In the genomic region with DNA sequence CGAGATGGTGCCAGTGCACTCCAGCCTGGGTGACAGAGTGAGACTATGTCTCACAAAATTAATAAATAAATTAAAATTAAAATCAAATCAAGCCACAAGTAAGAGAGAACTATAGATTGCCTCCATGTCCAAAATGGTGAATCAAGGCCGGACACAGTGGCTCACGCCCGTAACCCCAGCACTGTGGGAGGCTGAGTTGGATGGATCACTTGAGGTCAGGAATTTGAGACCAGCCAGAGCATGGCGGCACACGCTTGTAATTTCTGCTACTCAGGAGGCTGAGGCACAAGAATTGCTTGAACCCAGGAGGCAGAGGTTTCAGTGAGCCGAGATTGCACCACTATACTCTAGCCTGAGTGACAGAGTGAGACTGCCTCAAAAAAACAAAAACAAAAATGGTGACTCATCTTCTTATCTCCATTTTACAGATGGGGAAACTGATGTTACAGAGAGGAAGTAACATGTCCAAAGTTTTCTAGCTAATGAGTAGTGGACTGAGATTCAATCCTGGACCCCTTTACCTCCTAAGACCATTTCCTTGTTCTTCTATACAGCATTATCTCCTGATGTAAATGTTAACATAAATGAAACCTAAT, we compare ENCODE assay signal across 10 cellular contexts.
DNase-seq lines count a peak whose midpoint lies in the region; ATAC-seq, FAIRE-seq and TF ChIP-seq lines count a peak whose summit lies in the region.
"Had no signal": no experiment of that assay in that cellular context is flagged by ENCODE, and none has a peak within 500 bp of the region (broad histone marks: within the 10 kb centered on the region; RNA-seq: fewer than 3 reads in every experiment).

No MANE protein-coding gene starts in this region.

- H3K36me3 ChIP-seq in left ventricle myocardium inferior: no peaks in the 10 kb centered on the region
- H3K36me3 ChIP-seq in GM12878 (ENCODE audit: control insufficient read depth in 2 of 2, insufficient read depth in 2 of 2, low read length in 1 of 2): no peaks in the 10 kb centered on the region
- no peaks in the 10 kb centered on the region for H3K36me3 ChIP-seq in lower lobe of right lung

- no peak for DNase-seq in left ventricle myocardium inferior
- DNase-seq in Right ventricle myocardium superior: no peak
- no peak for DNase-seq in GM12878 (ENCODE audit: low read depth, low spot score)
- DNase-seq in lower lobe of right lung: no peak
- DNase-seq in GM10266 (ENCODE audit: extremely low spot score): no peak
- DNase-seq in AML-193 (lab: John Stamatoyannopoulos, UW): no peak
- DNase-seq in activated CD8-positive, alpha-beta memory T cell treated with anti-CD3 and anti-CD28 coated beads, Interleukin-2, amount 50 U/mL, for 4 hours: no peak
- DNase-seq: activated CD8-positive, alpha-beta memory T cell treated with anti-CD3 and anti-CD28 coated beads, Interleukin-2, amount 10 ng/mL, durations not matched to agents 7 days and 5 days; SW 1271 had no signal

- RAD21 ChIA-PET in GM12878 (lab: Charles Lee; ENCODE audit: unreplicated experiment): interaction anchor here (0.9 to 2.3 kb wide), 3 partner anchors 18 to 79 kb away, joined by 3 to 13 read pairs (median 5); no protein-coding TSS in a partner anchor

- H3K4me2 ChIP-seq in GM12878 (ENCODE audit: control insufficient read depth, insufficient read depth): no peak overlapping the region

- POLR2A ChIA-PET in GM12878 (lab: Charles Lee): interaction anchor here (0.6 kb wide), 1 partner anchor 9 kb away, joined by 3 read pairs; no protein-coding TSS in a partner anchor

- H3K4me1 ChIP-seq in left ventricle myocardium inferior (peaks cover 42% of the 10 kb centered on the region), GM12878 (ENCODE audit: control insufficient read depth, insufficient read depth, low read length) (peaks cover 7% of the 10 kb centered on the region; the same call in 1 of the 2 replicates), lower lobe of right lung (peaks cover 30% of the 10 kb centered on the region)

- no peak overlapping the region for H3K4me3 ChIP-seq in left ventricle myocardium inferior
- no peak overlapping the region for H3K4me3 ChIP-seq in GM12878
- no peak overlapping the region for H3K4me3 ChIP-seq in lower lobe of right lung

- no peaks in the 10 kb centered on the region for H4K20me1 ChIP-seq in GM12878 (ENCODE audit: control insufficient read depth, insufficient read depth)

- in situ Hi-C loops in GM12878 (cut with MboI): no loop called here

- CTCF ChIA-PET in GM12878 (lab: Yijun Ruan, JAX): interaction anchor here (1.2 to 2.2 kb wide), 4 partner anchors 10 to 162 kb away, joined by 3 to 8 read pairs (median 4); no protein-coding TSS in a partner anchor

- TF ChIP-seq EP300 in GM12878 (IDR thresholded peaks at IDR 0.05; ENCODE audit: borderline replicate concordance in 1 of 2, control insufficient read depth in 1 of 2, low read depth in 2 of 2, low read length in 2 of 2): no peak

- no peak overlapping the region for H3K9ac ChIP-seq in GM12878 (ENCODE audit: control insufficient read depth, insufficient read depth, low read length)

- TF ChIP-seq CTCF in left ventricle myocardium inferior (IDR thresholded peaks at IDR 0.05; ENCODE audit: borderline replicate concordance) (no peak), GM12878 (IDR thresholded peaks at IDR 0.05 in 2 of 3, conservative IDR thresholded peaks at IDR 0.05 in 1 of 3; ENCODE audit: control insufficient read depth in 2 of 3, extremely low read depth in 1 of 3, insufficient read depth in 1 of 3, low read depth in 3 of 3, low read length in 3 of 3) (no peak), lower lobe of right lung (IDR thresholded peaks at IDR 0.05) (no peak), GM10266 (IDR thresholded peaks at IDR 0.05; ENCODE audit: control insufficient read depth, insufficient read depth, low read depth, missing control alignments) (no peak)

- H3K9me3 ChIP-seq in left ventricle myocardium inferior (replicated peaks) (no peaks in the 10 kb centered on the region), GM12878 (replicated peaks; ENCODE audit: control insufficient read depth, insufficient read depth, low read length) (no peaks in the 10 kb centered on the region), lower lobe of right lung (no peaks in the 10 kb centered on the region)

- H3K27me3 ChIP-seq in left ventricle myocardium inferior (ENCODE audit: low read depth) (no peaks in the 10 kb centered on the region), GM12878 (replicated peaks in 1 of 2; ENCODE audit: control insufficient read depth in 2 of 2, insufficient read depth in 2 of 2, low read length in 1 of 2) (no peaks in the 10 kb centered on the region), lower lobe of right lung (ENCODE audit: low read depth) (no peaks in the 10 kb centered on the region)

- no TSS peak for BruUV-seq in GM12878 (replicated peaks; lab: Mats Ljungman, UMichigan)

- H3K27ac ChIP-seq in left ventricle myocardium inferior (replicated peaks) (peak overlapping the region; percentile 69), GM12878 (ENCODE audit: control insufficient read depth, insufficient read depth) (no peak overlapping the region), lower lobe of right lung (peak overlapping the region; percentile 73)

- H3K79me2 ChIP-seq in GM12878 (ENCODE audit: control insufficient read depth, insufficient read depth, low read length): no peaks in the 10 kb centered on the region

- no peak for FAIRE-seq in GM12878 (lab: Jason Lieb, UNC)

- no peak for TF ChIP-seq RAD21 in GM12878 (IDR thresholded peaks at IDR 0.05; ENCODE audit: insufficient read depth, low read depth, low read length)

- H2AFZ ChIP-seq in GM12878 (ENCODE audit: control insufficient read depth, low read depth, low read length): no peak overlapping the region; the same call in 1 of the 2 replicates

- ATAC-seq in Right ventricle myocardium superior (ENCODE audit: poor library complexity): no peak
- ATAC-seq in GM12878: peak; percentile 32
- no peak for ATAC-seq in lower lobe of right lung
- ATAC-seq in HG03280 (IDR thresholded peaks at IDR 0.05; ENCODE audit: unreplicated experiment): no peak

- 79% methylated on average over 7 of the region's 7 CpGs for WGBS in GM12878 (ENCODE audit: insufficient coverage, insufficient replicate concordance, low lambda C conversion rate, missing lambda C conversion rate)

- no peak for TF ChIP-seq POLR2A in GM12878 (IDR thresholded peaks at IDR 0.05; ENCODE audit: low read depth, low read length)

- intact Hi-C loops in left ventricle myocardium inferior (cut with micrococcal nuclease): no loop called here
- intact Hi-C loops in Right ventricle myocardium superior (cut with DNase I): no loop called here
- intact Hi-C loops in GM12878 (cut with micrococcal nuclease; ENCODE audit: unreplicated experiment): no loop called here
- intact Hi-C loops in lower lobe of right lung (cut with DNase I): no loop called here

- SMC1A ChIA-PET in GM12878 (lab: Charles Lee; ENCODE audit: uncharacterized antibody, unreplicated experiment): interaction anchor here (0.9 to 2.8 kb wide), 9 partner anchors 8 to 162 kb away, joined by 3 to 20 read pairs (median 4); no protein-coding TSS in a partner anchor

TF ChIP-seq in GM12878, 131 proteins besides CTCF, POLR2A, EP300 and RAD21:
- TF ChIP-seq STAT1 (conservative IDR thresholded peaks at IDR 0.05): no peak
- TF ChIP-seq, protein P1, sequence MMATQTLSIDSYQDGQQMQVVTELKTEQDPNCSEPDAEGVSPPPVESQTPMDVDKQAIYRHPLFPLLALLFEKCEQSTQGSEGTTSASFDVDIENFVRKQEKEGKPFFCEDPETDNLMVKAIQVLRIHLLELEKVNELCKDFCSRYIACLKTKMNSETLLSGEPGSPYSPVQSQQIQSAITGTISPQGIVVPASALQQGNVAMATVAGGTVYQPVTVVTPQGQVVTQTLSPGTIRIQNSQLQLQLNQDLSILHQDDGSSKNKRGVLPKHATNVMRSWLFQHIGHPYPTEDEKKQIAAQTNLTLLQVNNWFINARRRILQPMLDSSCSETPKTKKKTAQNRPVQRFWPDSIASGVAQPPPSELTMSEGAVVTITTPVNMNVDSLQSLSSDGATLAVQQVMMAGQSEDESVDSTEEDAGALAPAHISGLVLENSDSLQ (IDR thresholded peaks at IDR 0.05): 0 out of 2 replicates have a peak, but pooled peaks have one; percentile 16
